ENCODE assay signal across 12 cellular contexts in genomic region chr10:50540826-50541122, GRCh38.
A peak's percentile ranks its signal among the peaks of the same experiment; 100 is the strongest.
DNase-seq lines count a peak whose midpoint lies in the region; ATAC-seq, FAIRE-seq and TF ChIP-seq lines count a peak whose summit lies in the region.
"Had no signal": no experiment of that assay in that cellular context is flagged by ENCODE, and none has a peak within 500 bp of the region (broad histone marks: within the 10 kb centered on the region; RNA-seq: fewer than 3 reads in every experiment).

No MANE protein-coding gene starts in this region.

- no peaks in the 10 kb centered on the region for H3K27me3 Mint-ChIP-seq in activated naive CD4-positive, alpha-beta T cell treated with anti-CD3 and anti-CD28 coated beads, Interleukin-2, amount 10 ng/mL, durations not matched to agents 7 days and 5 days
- no peaks in the 10 kb centered on the region for H3K27me3 Mint-ChIP-seq in stimulated activated naive B cell treated with anti-CD40 and anti-IgM and Interleukin-4, amounts not matched to agents 10 μg/mL and 1 μg/mL and 100 μg/mL, for 72 hours

- TF ChIP-seq CTCF in kidney (IDR thresholded peaks at IDR 0.05; ENCODE audit: borderline replicate concordance, extremely low read depth, insufficient read depth), result no peak

- peak overlapping the region; percentile 15 for H3K27ac Mint-ChIP-seq in activated naive CD4-positive, alpha-beta T cell treated with anti-CD3 and anti-CD28 coated beads, Interleukin-2, amount 10 ng/mL, durations not matched to agents 7 days and 5 days
- H3K27ac Mint-ChIP-seq in stimulated activated naive B cell treated with anti-CD40 and anti-IgM and Interleukin-4, amounts not matched to agents 10 μg/mL and 1 μg/mL and 100 μg/mL, for 72 hours, result peak overlapping the region; percentile 77
- H3K27ac Mint-ChIP-seq: mesothelial cell of epicardium had no signal

- H3K27ac ChIP-seq in kidney (ENCODE audit: low read depth in 2 of 2, low read length in 2 of 2), result no peak overlapping the region
- H3K27ac ChIP-seq: transverse colon had no signal

- ATAC-seq in HG02610 (IDR thresholded peaks at IDR 0.05; ENCODE audit: unreplicated experiment) (peak; percentile 10), HG03571 (IDR thresholded peaks at IDR 0.05; ENCODE audit: unreplicated experiment) (peak; percentile 13)
- ATAC-seq in stimulated activated naive B cell treated with anti-CD40 and anti-IgM and Interleukin-4, amounts not matched to agents 10 μg/mL and 1 μg/mL and 100 μg/mL, for 72 hours (replicated peaks), result peak in 1 of 2 donors; percentile 48

- no peak for DNase-seq in activated naive CD4-positive, alpha-beta T cell treated with anti-CD3 and anti-CD28 coated beads, Interleukin-2, amount 10 ng/mL, durations not matched to agents 7 days and 5 days
- DNase-seq in activated naive CD4-positive, alpha-beta T cell treated with anti-CD3 and anti-CD28 coated beads, Interleukin-2, amount 50 U/mL, for 16 hours, result no peak
- no peak for DNase-seq in stimulated activated naive B cell treated with anti-CD40 and anti-IgM and Interleukin-4, amounts not matched to agents 10 μg/mL and 1 μg/mL and 100 μg/mL, for 72 hours
- DNase-seq in kidney (no peak), NCI-H1105 (lab: John Stamatoyannopoulos, UW) (no peak), COLO829 (ENCODE audit: low spot score) (no peak)
- DNase-seq: NCI-H2029, transverse colon had no signal

- H3K36me3 ChIP-seq in kidney (ENCODE audit: control insufficient read depth in 1 of 2, insufficient read depth in 2 of 2, low read length in 2 of 2), result no peaks in the 10 kb centered on the region
- H3K36me3 ChIP-seq: transverse colon had no signal

- H3K9me3 Mint-ChIP-seq in activated naive CD4-positive, alpha-beta T cell treated with anti-CD3 and anti-CD28 coated beads, Interleukin-2, amount 10 ng/mL, durations not matched to agents 7 days and 5 days, result no peaks in the 10 kb centered on the region
- peaks cover 0 to 4% of the 10 kb centered on the region in 2 donors for H3K9me3 Mint-ChIP-seq in stimulated activated naive B cell treated with anti-CD40 and anti-IgM and Interleukin-4, amounts not matched to agents 10 μg/mL and 1 μg/mL and 100 μg/mL, for 72 hours
- H3K9me3 Mint-ChIP-seq: mesothelial cell of epicardium had no signal

- no peaks in the 10 kb centered on the region for H3K9me3 ChIP-seq in kidney (ENCODE audit: control insufficient read depth in 1 of 2, low read length in 2 of 2)
- H3K9me3 ChIP-seq: transverse colon had no signal

- H3K4me3 ChIP-seq in kidney (ENCODE audit: low read length in 2 of 2), result no peak overlapping the region
- H3K4me3 ChIP-seq: transverse colon had no signal

- FAIRE-seq in kidney (lab: Jason Lieb, UNC), result no peak
- FAIRE-seq: endothelial cell of umbilical vein had no signal

- peaks cover 6% of the 10 kb centered on the region for H3K36me3 Mint-ChIP-seq in activated naive CD4-positive, alpha-beta T cell treated with anti-CD3 and anti-CD28 coated beads, Interleukin-2, amount 10 ng/mL, durations not matched to agents 7 days and 5 days
- H3K36me3 Mint-ChIP-seq in stimulated activated naive B cell treated with anti-CD40 and anti-IgM and Interleukin-4, amounts not matched to agents 10 μg/mL and 1 μg/mL and 100 μg/mL, for 72 hours, result peaks cover 0 to 3% of the 10 kb centered on the region in 2 donors
- H3K36me3 Mint-ChIP-seq: mesothelial cell of epicardium had no signal

- no peak overlapping the region for H3K4me3 Mint-ChIP-seq in activated naive CD4-positive, alpha-beta T cell treated with anti-CD3 and anti-CD28 coated beads, Interleukin-2, amount 10 ng/mL, durations not matched to agents 7 days and 5 days
- H3K4me3 Mint-ChIP-seq in stimulated activated naive B cell treated with anti-CD40 and anti-IgM and Interleukin-4, amounts not matched to agents 10 μg/mL and 1 μg/mL and 100 μg/mL, for 72 hours, result peak overlapping the region; percentile 66 to 72
- H3K4me3 Mint-ChIP-seq: mesothelial cell of epicardium had no signal

- peaks cover 66% of the 10 kb centered on the region for H3K4me1 Mint-ChIP-seq in activated naive CD4-positive, alpha-beta T cell treated with anti-CD3 and anti-CD28 coated beads, Interleukin-2, amount 10 ng/mL, durations not matched to agents 7 days and 5 days
- H3K4me1 Mint-ChIP-seq in stimulated activated naive B cell treated with anti-CD40 and anti-IgM and Interleukin-4, amounts not matched to agents 10 μg/mL and 1 μg/mL and 100 μg/mL, for 72 hours, result peaks cover 46 to 78% of the 10 kb centered on the region in 2 donors

- peaks cover 0 to 2% of the 10 kb centered on the region in 2 donors for H3K4me1 ChIP-seq in kidney (ENCODE audit: control insufficient read depth in 1 of 2, insufficient read depth in 1 of 2, low read depth in 1 of 2, low read length in 2 of 2)

- CTCF ChIA-PET in activated naive CD4-positive, alpha-beta T cell treated with anti-CD3 and anti-CD28 coated beads, Interleukin-2, amount 10 ng/mL, durations not matched to agents 7 days and 5 days (lab: Charles Lee), result no interaction called here

- no peak overlapping the region for H3K9ac ChIP-seq in kidney (ENCODE audit: low read length in 2 of 2)

- intact Hi-C loops in kidney (cut with DNase I), result no loop called here
